In genomic region chr16:88468289-88469129, GRCh38 we compare ENCODE assay signal across 8 cellular contexts. TPM values are rescaled to one million over a fixed set of nuclear protein-coding genes. Genes with fewer than 3 reads are reported as not detected.
DNase-seq lines count a peak whose midpoint lies in the region; ATAC-seq and FAIRE-seq lines count a peak whose summit lies in the region.

No MANE protein-coding gene starts in this region.

- H3K9me3 Mint-ChIP-seq in naive thymus-derived CD4-positive, alpha-beta T cell, result peaks cover 0 to 4% (median 0%) of the 10 kb centered on the region in 11 donors

- H3K9ac ChIP-seq in adipocyte (ENCODE audit: low read length), result no peak overlapping the region

- H3K27me3 Mint-ChIP-seq in naive thymus-derived CD4-positive, alpha-beta T cell, result no peaks in the 10 kb centered on the region

- H3K27ac ChIP-seq in naive thymus-derived CD4-positive, alpha-beta T cell (ENCODE audit: low read depth, low read length), result peak overlapping the region; percentile 72

- peak overlapping the region in 4 of 10 donors; percentile 6 to 74 (median 35) for H3K4me3 Mint-ChIP-seq in naive thymus-derived CD4-positive, alpha-beta T cell

- DNase-seq in EH (ENCODE audit: low read depth) (peak; percentile 55), Kasumi-1 (lab: John Stamatoyannopoulos, UW) (peak; percentile 37 to 39), adipocyte (ENCODE audit: low read depth) (peak; percentile 13), RCC 7860 (ENCODE audit: low spot score) (no peak)
- DNase-seq in naive thymus-derived CD4-positive, alpha-beta T cell, result no peak

- intact Hi-C loops in naive thymus-derived CD4-positive, alpha-beta T cell (cut with micrococcal nuclease), result loop anchor here in 1 of 2 donors (1.0 kb wide), 2 partner anchors 10 to 13 kb away; no protein-coding TSS in a partner anchor

- no peaks in the 10 kb centered on the region for H3K9me3 ChIP-seq in adipocyte (ENCODE audit: control insufficient read depth, low read length)
- no peaks in the 10 kb centered on the region for H3K9me3 ChIP-seq in naive thymus-derived CD4-positive, alpha-beta T cell (ENCODE audit: control insufficient read depth in 2 of 3, low read length in 3 of 3)

- no peaks in the 10 kb centered on the region for H3K36me3 ChIP-seq in adipocyte (ENCODE audit: control insufficient read depth, insufficient read depth, low read length, severe bottlenecking)
- H3K36me3 ChIP-seq in naive thymus-derived CD4-positive, alpha-beta T cell (ENCODE audit: control insufficient read depth in 2 of 3, insufficient read depth in 3 of 3, low read length in 3 of 3), result no peaks in the 10 kb centered on the region

- CTCF ChIA-PET in naive thymus-derived CD4-positive, alpha-beta T cell (lab: Charles Lee), result no interaction called here

- POLR2A ChIA-PET in naive thymus-derived CD4-positive, alpha-beta T cell (lab: Charles Lee), result interaction anchor here (1.7 kb wide), 1 partner anchor 10 kb away, joined by 5 read pairs; no protein-coding TSS in a partner anchor

- H3K27ac Mint-ChIP-seq in naive thymus-derived CD4-positive, alpha-beta T cell, result peak overlapping the region in 8 of 9 donors; percentile 40 to 99 (median 92)

- FAIRE-seq in RCC 7860 (lab: Jason Lieb, UNC), result no peak

- peak; percentile 33 for ATAC-seq in naive thymus-derived CD4-positive, alpha-beta T cell
- no peak for ATAC-seq in HG03565 (IDR thresholded peaks at IDR 0.05; ENCODE audit: unreplicated experiment)
- no peak for ATAC-seq in GM18519 (IDR thresholded peaks at IDR 0.05; ENCODE audit: low FRiP score, unreplicated experiment)
- no peak for ATAC-seq in HG03039 (IDR thresholded peaks at IDR 0.05; ENCODE audit: unreplicated experiment)

- peaks cover 20 to 80% (median 55%) of the 10 kb centered on the region in 7 donors for H3K4me1 Mint-ChIP-seq in naive thymus-derived CD4-positive, alpha-beta T cell

- H3K4me1 ChIP-seq in adipocyte (ENCODE audit: control insufficient read depth, insufficient read depth, low read length), result peaks cover 10% of the 10 kb centered on the region
- H3K4me1 ChIP-seq in naive thymus-derived CD4-positive, alpha-beta T cell (ENCODE audit: control insufficient read depth in 2 of 2, insufficient read depth in 2 of 2, low read length in 2 of 2), result peaks cover 49 to 73% of the 10 kb centered on the region in 2 donors

- H3K4me3 ChIP-seq in adipocyte (ENCODE audit: low read length), result no peak overlapping the region
- no peak overlapping the region for H3K4me3 ChIP-seq in naive thymus-derived CD4-positive, alpha-beta T cell (ENCODE audit: low read length)

- no peaks in the 10 kb centered on the region for H3K36me3 Mint-ChIP-seq in naive thymus-derived CD4-positive, alpha-beta T cell

- H3K27me3 ChIP-seq in adipocyte (replicated peaks; ENCODE audit: control insufficient read depth, insufficient read depth, low read length), result no peaks in the 10 kb centered on the region
- no peaks in the 10 kb centered on the region for H3K27me3 ChIP-seq in naive thymus-derived CD4-positive, alpha-beta T cell (ENCODE audit: control insufficient read depth in 2 of 2, insufficient read depth in 2 of 2, low read length in 2 of 2)

RNA-seq across cellular contexts. Expression of gene ZFPM1, which starts 15.4 kb away (rescaled TPM):
- 10 to 100 TPM; 13.2 to 28.1 (median 18.1) TPM for total RNA-seq in naive thymus-derived CD4-positive, alpha-beta T cell
- polyA plus RNA-seq in naive thymus-derived CD4-positive, alpha-beta T cell, result under 1 TPM; 0.15 to 0.16 TPM

Comparison
In these comparisons a context has a peak if more than half of its experiments do, and no peak if none do; other contexts are left out.
1. DNase-seq: peak in EH (single experiment), Kasumi-1 (2 of 2) and adipocyte (single experiment); none in naive thymus-derived CD4-positive, alpha-beta T cell (0 of 9) and RCC 7860 (single experiment).